In the genomic region with DNA sequence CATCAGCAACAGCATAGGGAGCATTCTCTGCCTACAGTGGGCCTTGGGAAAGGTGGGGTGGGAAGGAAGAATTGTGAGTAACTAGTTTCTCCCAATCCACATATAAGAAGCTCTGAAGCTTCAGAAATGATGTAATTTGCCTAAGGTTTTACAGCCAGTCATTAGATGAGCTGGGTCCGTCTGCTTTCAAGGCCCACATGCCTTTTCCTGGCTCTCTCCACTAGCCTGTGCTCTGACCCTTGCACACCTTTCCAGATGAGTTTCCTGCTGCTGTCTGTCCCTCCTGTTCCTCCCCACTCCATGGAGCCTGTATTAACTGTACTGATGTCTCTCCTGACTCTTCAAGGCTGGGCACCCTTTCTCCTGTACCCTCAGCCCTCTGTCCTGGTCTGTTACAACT, we compare ENCODE assay signal across 24 cellular contexts. TPM values are rescaled to one million over a fixed set of nuclear protein-coding genes. Genes with fewer than 3 reads are reported as not detected.
DNase-seq lines count a peak whose midpoint lies in the region; ATAC-seq and TF ChIP-seq lines count a peak whose summit lies in the region.
"Had no signal": no experiment of that assay in that cellular context is flagged by ENCODE, and none has a peak within 500 bp of the region (broad histone marks: within the 10 kb centered on the region; RNA-seq: fewer than 3 reads in every experiment).

No MANE protein-coding gene starts in this region.

- H3K27ac Mint-ChIP-seq in chondrocyte (ENCODE audit: unreplicated experiment), result peak overlapping the region; percentile 25
- H3K27ac Mint-ChIP-seq: CD4-positive, alpha-beta memory T cell had no signal

- no peak for DNase-seq in chondrocyte (ENCODE audit: low spot score)
- DNase-seq in dermis microvascular lymphatic vessel endothelial cell (ENCODE audit: low read depth in 2 of 2), result peak; percentile 54 to 70
- DNase-seq in lower lobe of right lung, result no peak
- DNase-seq in upper lobe of right lung, result no peak
- DNase-seq in testis, result no peak
- no peak for DNase-seq in NCI-H1436 (lab: John Stamatoyannopoulos, UW)
- DNase-seq in posterior cingulate gyrus, result no peak
- DNase-seq: C1 segment of cervical spinal cord; CD4-positive, alpha-beta memory T cell; COR-L47; DMS53; GM23248; H7; KBM-7; MV-4-11; NCI-H1105; NCI-H146; NCI-H1930; NCI-H2107; NCI-H446; NCI-H524 treated with DMSO at 0.1 percent for 48 hours; NCI-H774 had no signal

- H3K36me3 ChIP-seq in lower lobe of right lung, result peaks cover 23% of the 10 kb centered on the region
- H3K36me3 ChIP-seq in upper lobe of right lung, result peaks cover 20% of the 10 kb centered on the region
- H3K36me3 ChIP-seq in testis (ENCODE audit: low read depth, missing control alignments), result no peaks in the 10 kb centered on the region

- intact Hi-C loops in lower lobe of right lung (cut with DNase I) (no loop called here), upper lobe of right lung (cut with DNase I) (no loop called here), testis (cut with DNase I; ENCODE audit: low total_unique reads) (no loop called here), posterior cingulate gyrus (cut with DNase I) (no loop called here)

- no peaks in the 10 kb centered on the region for H3K27me3 ChIP-seq in lower lobe of right lung (ENCODE audit: low read depth)
- no peaks in the 10 kb centered on the region for H3K27me3 ChIP-seq in upper lobe of right lung
- no peaks in the 10 kb centered on the region for H3K27me3 ChIP-seq in testis

- peaks cover 15% of the 10 kb centered on the region for H3K36me3 Mint-ChIP-seq in chondrocyte (ENCODE audit: low read depth)
- H3K36me3 Mint-ChIP-seq: CD4-positive, alpha-beta memory T cell had no signal

- 91 to 93% methylated on average over 1 of the region's 1 CpG for WGBS in testis, 2 donors

- H3K9me3 ChIP-seq in lower lobe of right lung (no peaks in the 10 kb centered on the region), upper lobe of right lung (no peaks in the 10 kb centered on the region), testis (no peaks in the 10 kb centered on the region)

- peaks cover 39% of the 10 kb centered on the region for H3K4me1 ChIP-seq in lower lobe of right lung
- H3K4me1 ChIP-seq in upper lobe of right lung, result peaks cover 18% of the 10 kb centered on the region
- H3K4me1 ChIP-seq in testis, result no peaks in the 10 kb centered on the region

- H3K9me3 Mint-ChIP-seq in chondrocyte (ENCODE audit: low read depth), result no peaks in the 10 kb centered on the region

- H3K4me3 Mint-ChIP-seq in chondrocyte (ENCODE audit: unreplicated experiment), result no peak overlapping the region
- H3K4me3 Mint-ChIP-seq: CD4-positive, alpha-beta memory T cell had no signal

- H3K4me1 Mint-ChIP-seq in chondrocyte (ENCODE audit: low read depth), result peaks cover 33% of the 10 kb centered on the region

- no peaks in the 10 kb centered on the region for H3K27me3 Mint-ChIP-seq in chondrocyte (ENCODE audit: low read depth)

- H3K4me3 ChIP-seq in lower lobe of right lung (no peak overlapping the region), upper lobe of right lung (no peak overlapping the region), testis (no peak overlapping the region)
- H3K4me3 ChIP-seq: GM23248 had no signal

- no peak for TF ChIP-seq CTCF in chondrocyte (IDR thresholded peaks at IDR 0.05)
- no peak for TF ChIP-seq CTCF in lower lobe of right lung (IDR thresholded peaks at IDR 0.05)
- no peak for TF ChIP-seq CTCF in upper lobe of right lung (IDR thresholded peaks at IDR 0.05)
- TF ChIP-seq CTCF in testis (IDR thresholded peaks at IDR 0.05), result no peak

- TF ChIP-seq POLR2A in testis (IDR thresholded peaks at IDR 0.05), result no peak

- ATAC-seq in lower lobe of right lung, result no peak
- ATAC-seq in upper lobe of right lung, result no peak

- H3K27ac ChIP-seq in lower lobe of right lung (peak overlapping the region; percentile 56), upper lobe of right lung (peak overlapping the region; percentile 24), testis (no peak overlapping the region)
- H3K27ac ChIP-seq: GM23248 had no signal

RNA-seq across cellular contexts. Expression of a gene that starts 6.4 kb away (rescaled TPM):
- total RNA-seq in chondrocyte, result 4.5 to 22.3 TPM (median 21.9 TPM) in 3 replicates
- total RNA-seq in dermis microvascular lymphatic vessel endothelial cell, result 25.3 and 34.4 TPM in 2 replicates
- 31.2 TPM for total RNA-seq in lower lobe of right lung
- 25.4 TPM for total RNA-seq in upper lobe of right lung
- total RNA-seq in testis, result 1 to 10 TPM; 3.0 to 5.0 TPM
- 9.7 TPM for polyA plus RNA-seq in testis (ENCODE audit: insufficient read depth, low read depth, low replicate concordance)
- total RNA-seq: GM23248, LHCN-M2, MCF 10A had no signal
- polyA plus RNA-seq: CD4-positive, alpha-beta memory T cell had no signal

RNA-seq across cellular contexts. Expression of a gene that starts 46.8 kb away (rescaled TPM):
- total RNA-seq in chondrocyte, result 51.4 to 55.0 TPM (median 53.3 TPM) in 3 replicates
- total RNA-seq in dermis microvascular lymphatic vessel endothelial cell, result 94.2 and 100 TPM in 2 replicates
- 43.0 TPM for total RNA-seq in lower lobe of right lung
- 44.6 TPM for total RNA-seq in upper lobe of right lung
- total RNA-seq in testis, result 100 to 1,000 TPM in 1 of 2 donors, 10 to 100 TPM in 1; 94.6 to 104 TPM
- 118 TPM for polyA plus RNA-seq in testis (ENCODE audit: insufficient read depth, low read depth, low replicate concordance)

Comparison
In these comparisons a context has a peak if more than half of its experiments do, and no peak if none do; other contexts are left out.
1. DNase-seq: peak in dermis microvascular lymphatic vessel endothelial cell (2 of 2); none in chondrocyte (single experiment), lower lobe of right lung (single experiment), upper lobe of right lung (single experiment), testis (single experiment), NCI-H1436 (single experiment) and posterior cingulate gyrus (0 of 10).
2. H3K27ac ChIP-seq: peak in lower lobe of right lung (single experiment) and upper lobe of right lung (single experiment); none in testis (0 of 2).